9 cellular contexts compared by ENCODE assay signal in genomic region chr6:33856655-33857054, GRCh38. TPM values are rescaled to one million over a fixed set of nuclear protein-coding genes. Genes with fewer than 3 reads are reported as not detected.
DNase-seq lines count a peak whose midpoint lies in the region; ATAC-seq, FAIRE-seq and TF ChIP-seq lines count a peak whose summit lies in the region.
"Had no signal": no experiment of that assay in that cellular context is flagged by ENCODE, and none has a peak within 500 bp of the region (broad histone marks: within the 10 kb centered on the region; RNA-seq: fewer than 3 reads in every experiment).

No MANE protein-coding gene starts in this region.

- H3K4me3 ChIP-seq in GM12878 (no peak overlapping the region), BE2C (ENCODE audit: low read depth, low read length) (no peak overlapping the region)

- TF ChIP-seq POLR2A in GM12878 (IDR thresholded peaks at IDR 0.05; ENCODE audit: low read depth, low read length): no peak

- under 1% methylated on average over 5 of the region's 5 CpGs for WGBS in GM12878 (ENCODE audit: insufficient coverage, insufficient replicate concordance, low lambda C conversion rate, missing lambda C conversion rate)

- intact Hi-C loops in GM12878 (cut with micrococcal nuclease; ENCODE audit: unreplicated experiment): no loop called here

- ATAC-seq in HG02588 (IDR thresholded peaks at IDR 0.05; ENCODE audit: unreplicated experiment) (peak; percentile 50), GM12878 (peak; percentile 84), GM21526 (IDR thresholded peaks at IDR 0.05; ENCODE audit: low FRiP score, unreplicated experiment) (no peak)
- ATAC-seq in activated CD4-positive, CD25-positive, alpha-beta regulatory T cell treated with anti-CD3 and anti-CD28 coated beads, Interleukin-2, amount 50 U/mL, for 24 hours: peak; percentile 85 to 94

- no peak for TF ChIP-seq EP300 in GM12878 (IDR thresholded peaks at IDR 0.05; ENCODE audit: borderline replicate concordance in 1 of 2, control insufficient read depth in 1 of 2, low read depth in 2 of 2, low read length in 2 of 2)

- H3K9me3 ChIP-seq in GM12878 (replicated peaks; ENCODE audit: control insufficient read depth, insufficient read depth, low read length): no peaks in the 10 kb centered on the region
- no peaks in the 10 kb centered on the region for H3K9me3 ChIP-seq in BE2C

- DNase-seq in GM12878 (ENCODE audit: low read depth, low spot score): peak; percentile 58
- peak; percentile 59 for DNase-seq in stimulated activated CD8-positive, alpha-beta memory T cell treated with anti-CD3 and anti-CD28 coated beads, Interleukin-4, amount 100 ng/mL, for 24 hours (ENCODE audit: low read depth)
- no peak for DNase-seq in NCI-H187 (lab: John Stamatoyannopoulos, UW)
- DNase-seq in BE2C: no peak
- no peak for DNase-seq in NCI-H226

- no peaks in the 10 kb centered on the region for H3K27me3 ChIP-seq in GM12878 (replicated peaks in 1 of 2; ENCODE audit: control insufficient read depth in 2 of 2, insufficient read depth in 2 of 2, low read length in 1 of 2)
- no peaks in the 10 kb centered on the region for H3K27me3 ChIP-seq in BE2C

- no peaks in the 10 kb centered on the region for H3K36me3 ChIP-seq in GM12878 (ENCODE audit: control insufficient read depth in 2 of 2, insufficient read depth in 2 of 2, low read length in 1 of 2)
- H3K36me3 ChIP-seq in BE2C: no peaks in the 10 kb centered on the region

- no peak overlapping the region for H3K9ac ChIP-seq in GM12878 (ENCODE audit: control insufficient read depth, insufficient read depth, low read length)

- H4K20me1 ChIP-seq in GM12878 (ENCODE audit: control insufficient read depth, insufficient read depth): no peaks in the 10 kb centered on the region

- in situ Hi-C loops in GM12878 (cut with MboI): no loop called here

- RAD21 ChIA-PET in GM12878 (lab: Charles Lee; ENCODE audit: unreplicated experiment): no interaction called here

- H3K4me1 ChIP-seq in GM12878 (ENCODE audit: control insufficient read depth, insufficient read depth, low read length): peaks cover 39% of the 10 kb centered on the region
- peaks cover 14% of the 10 kb centered on the region for H3K4me1 ChIP-seq in BE2C

- POLR2A ChIA-PET in GM12878 (lab: Charles Lee): no interaction called here

- CTCF ChIA-PET in GM12878 (lab: Yijun Ruan, JAX): interaction anchor here (0.6 kb wide), 1 partner anchor 113 kb away, joined by 3 read pairs; no protein-coding TSS in a partner anchor

- no peak for FAIRE-seq in GM12878 (lab: Jason Lieb, UNC)

- TF ChIP-seq CTCF in GM12878 (IDR thresholded peaks at IDR 0.05 in 2 of 3, conservative IDR thresholded peaks at IDR 0.05 in 1 of 3; ENCODE audit: control insufficient read depth in 2 of 3, extremely low read depth in 1 of 3, insufficient read depth in 1 of 3, low read depth in 3 of 3, low read length in 3 of 3): no peak
- TF ChIP-seq CTCF in BE2C (IDR thresholded peaks at IDR 0.05; ENCODE audit: low read depth, low read length): no peak

- no peak for TF ChIP-seq RAD21 in GM12878 (IDR thresholded peaks at IDR 0.05; ENCODE audit: insufficient read depth, low read depth, low read length)

- no peak overlapping the region for H2AFZ ChIP-seq in GM12878 (ENCODE audit: control insufficient read depth, low read depth, low read length)

- H3K4me2 ChIP-seq in GM12878 (ENCODE audit: control insufficient read depth, insufficient read depth): no peak overlapping the region; the same call in none of the 2 replicates

- SMC1A ChIA-PET in GM12878 (lab: Charles Lee; ENCODE audit: uncharacterized antibody, unreplicated experiment): interaction anchor here (0.8 kb wide), 1 partner anchor 22 kb away, joined by 3 read pairs; no protein-coding TSS in a partner anchor

- H3K79me2 ChIP-seq in GM12878 (ENCODE audit: control insufficient read depth, insufficient read depth, low read length): no peaks in the 10 kb centered on the region

- no peak overlapping the region for H3K27ac ChIP-seq in GM12878 (ENCODE audit: control insufficient read depth, insufficient read depth)

- BruUV-seq in GM12878 (replicated peaks; lab: Mats Ljungman, UMichigan): no TSS peak

TF ChIP-seq in GM12878, 131 proteins besides CTCF, POLR2A, EP300 and RAD21 (continues in another document):
- peak; percentile 83 for TF ChIP-seq RUNX3 (IDR thresholded peaks at IDR 0.05; ENCODE audit: low read length)
- TF ChIP-seq PKNOX1 (IDR thresholded peaks at IDR 0.05): no peak
- no peak for TF ChIP-seq CHD1 (IDR thresholded peaks at IDR 0.05; ENCODE audit: low read depth, low read length)
- no peak for TF ChIP-seq ZBTB4 (CRISPR knock-in tag; IDR thresholded peaks at IDR 0.05)
- no peak for TF ChIP-seq ZSCAN29 (IDR thresholded peaks at IDR 0.05)
- TF ChIP-seq ESRRA (IDR thresholded peaks at IDR 0.05; ENCODE audit: low read length): no peak
- no peak for TF ChIP-seq ZNF384 (IDR thresholded peaks at IDR 0.05; ENCODE audit: borderline replicate concordance, low read depth, low read length)
- no peak for TF ChIP-seq FOS (IDR thresholded peaks at IDR 0.05; ENCODE audit: borderline replicate concordance, extremely low read depth, insufficient read length)
- TF ChIP-seq CEBPB (IDR thresholded peaks at IDR 0.05; ENCODE audit: borderline replicate concordance in 1 of 2, low read depth in 2 of 2, low read length in 2 of 2): no peak
- TF ChIP-seq RCOR1 (conservative IDR thresholded peaks at IDR 0.05; ENCODE audit: low read depth, low read length): no peak
- TF ChIP-seq ASH2L (IDR thresholded peaks at IDR 0.05; ENCODE audit: borderline replicate concordance, low read depth): no peak
- TF ChIP-seq BHLHE40 (IDR thresholded peaks at IDR 0.05; ENCODE audit: borderline replicate concordance in 1 of 2, low read depth in 2 of 2, low read length in 1 of 2): peak; percentile 81 to 87
- no peak for TF ChIP-seq NFIC (IDR thresholded peaks at IDR 0.05; ENCODE audit: low read depth, low read length)
- TF ChIP-seq PML (IDR thresholded peaks at IDR 0.05; ENCODE audit: low read length): no peak
- 0 out of 2 replicates have a peak, but pooled peaks have one; percentile 20 for TF ChIP-seq CBFB (IDR thresholded peaks at IDR 0.05; ENCODE audit: low read depth)
- no peak for TF ChIP-seq SMC3 (IDR thresholded peaks at IDR 0.05; ENCODE audit: borderline replicate concordance, low read length)
- TF ChIP-seq GABPA (IDR thresholded peaks at IDR 0.05; ENCODE audit: low read depth): no peak
- TF ChIP-seq TAF1 (IDR thresholded peaks at IDR 0.05; ENCODE audit: borderline replicate concordance, low read depth, low read length): no peak
- TF ChIP-seq TCF3 (IDR thresholded peaks at IDR 0.05; ENCODE audit: borderline replicate concordance, insufficient read depth, low read depth, low read length): 0 out of 2 replicates have a peak, but pooled peaks have one; percentile 24
- TF ChIP-seq FOXM1 (IDR thresholded peaks at IDR 0.05; ENCODE audit: low read depth, low read length): no peak
- no peak for TF ChIP-seq TCF12 (IDR thresholded peaks at IDR 0.05; ENCODE audit: low read depth, low read length)

RNA-seq across cellular contexts. Expression of gene MLN, which starts 52.9 kb away (rescaled TPM):
- total RNA-seq in GM12878 (2013; cell fraction: nucleolus; rRNA removed): not detected in 2 replicates
- total RNA-seq in GM12878 (2014; rRNA removed): not detected in 2 replicates
- total RNA-seq in GM12878 (2014; rRNA removed; fragmentation: Illumina TruSeq; extraction: Trizol): not detected in 2 replicates
- total RNA-seq in GM12878 (2021): not detected in 2 replicates
- not detected for polyA plus RNA-seq in GM12878 (2011; ENCODE audit: low read depth)
- not detected in 2 replicates for polyA plus RNA-seq in GM12878 (2011; rRNA removed)
- not detected in 2 replicates for polyA plus RNA-seq in GM12878 (2011; cell fraction: cytosol; rRNA removed)
- not detected in 2 replicates for polyA plus RNA-seq in GM12878 (2011; cell fraction: nucleus; rRNA removed)
- polyA plus RNA-seq in GM12878 (2012): not detected in 2 replicates
- not detected in 2 replicates for polyA plus RNA-seq in GM12878 (2014; fragmentation: Illumina TruSeq; extraction: Trizol)
- not detected for polyA plus RNA-seq in GM12878 (2014; fragmentation: Nextera tagmentation; extraction: Ambion mirVana)
- polyA plus RNA-seq in GM12878 (2014; rRNA removed): not detected in 2 replicates
- polyA plus RNA-seq in GM12878 (2016; fragmentation: Nextera tagmentation; extraction: Ambion mirVana): not detected
- not detected in 2 replicates for polyA minus RNA-seq in GM12878 (2011; rRNA and poly(A)+ RNA removed)
- not detected in 2 replicates for polyA minus RNA-seq in GM12878 (2011; cell fraction: cytosol; rRNA and poly(A)+ RNA removed)
- not detected in 2 replicates for polyA minus RNA-seq in GM12878 (2011; cell fraction: nucleus; rRNA and poly(A)+ RNA removed)
- not detected for polyA plus RNA-seq in BE2C (2012; ENCODE audit: insufficient read depth, insufficient read length, low read depth)
- polyA plus RNA-seq: adipose tissue had no signal

Comparison
In these comparisons a context has a peak if more than half of its experiments do, and no peak if none do; other contexts are left out.
1. DNase-seq: peak in GM12878 (single experiment) and stimulated activated CD8-positive, alpha-beta memory T cell treated with anti-CD3 and anti-CD28 coated beads, Interleukin-4, amount 100 ng/mL, for 24 hours (single experiment); none in NCI-H187 (0 of 2), BE2C (single experiment) and NCI-H226 (single experiment).